14 cellular contexts compared by ENCODE assay signal in genomic region chr2:45890819-45891218, GRCh38.
DNase-seq lines count a peak whose midpoint lies in the region; ATAC-seq and TF ChIP-seq lines count a peak whose summit lies in the region.
"Had no signal": no experiment of that assay in that cellular context is flagged by ENCODE, and none has a peak within 500 bp of the region (broad histone marks: within the 10 kb centered on the region; RNA-seq: fewer than 3 reads in every experiment).

No MANE protein-coding gene starts in this region.

- no peak overlapping the region for H3K4me3 ChIP-seq in brain microvascular endothelial cell (ENCODE audit: low read depth, low read length)
- H3K4me3 ChIP-seq in breast epithelium: no peak overlapping the region
- H3K4me3 ChIP-seq: hepatocyte had no signal

- H3K27me3 ChIP-seq in brain microvascular endothelial cell (replicated peaks) (no peaks in the 10 kb centered on the region), breast epithelium (no peaks in the 10 kb centered on the region)
- H3K27me3 ChIP-seq: hepatocyte had no signal

- peaks cover 5 to 13% of the 10 kb centered on the region in 2 donors for H3K4me1 ChIP-seq in breast epithelium

- in situ Hi-C loops in brain microvascular endothelial cell (cut with HindIII; ENCODE audit: low pct_ligation_motif_present, low sequenced_read_pairs): no loop called here

- no peak overlapping the region for H3K27ac ChIP-seq in brain microvascular endothelial cell
- peak overlapping the region in 1 of 2 donors; percentile 20 for H3K27ac ChIP-seq in breast epithelium
- H3K27ac ChIP-seq: hepatocyte had no signal

- TF ChIP-seq CTCF in brain microvascular endothelial cell (IDR thresholded peaks at IDR 0.05; ENCODE audit: low read depth, low read length, missing control alignments) (no peak), breast epithelium (IDR thresholded peaks at IDR 0.05) (no peak)

- intact Hi-C loops in activated CD4-positive, alpha-beta memory T cell treated with anti-CD3 and anti-CD28 coated beads for 36 hours (cut with micrococcal nuclease): no loop called here
- intact Hi-C loops in breast epithelium (cut with DNase I; ENCODE audit: low total_unique reads): no loop called here

- no peaks in the 10 kb centered on the region for H3K36me3 Mint-ChIP-seq in activated CD4-positive, alpha-beta memory T cell treated with anti-CD3 and anti-CD28 coated beads, Interleukin-2, amount 10 ng/mL, durations not matched to agents 7 days and 5 days (ENCODE audit: low read depth)
- H3K36me3 Mint-ChIP-seq in activated CD4-positive, alpha-beta memory T cell treated with anti-CD3 and anti-CD28 coated beads for 36 hours: no peaks in the 10 kb centered on the region
- peaks cover 4% of the 10 kb centered on the region for H3K36me3 Mint-ChIP-seq in central memory CD8-positive, alpha-beta T cell (ENCODE audit: insufficient read depth)
- H3K36me3 Mint-ChIP-seq in stimulated activated naive CD8-positive, alpha-beta T cell treated with anti-CD3 and anti-CD28 coated beads, Interleukin-15, Interleukin-2, amounts not matched to agents 100 ng/mL and 50 ng/mL, for 24 hours (ENCODE audit: low read depth): no peaks in the 10 kb centered on the region
- H3K36me3 Mint-ChIP-seq: mesothelial cell of epicardium had no signal

- POLR2A ChIA-PET in activated CD4-positive, alpha-beta memory T cell treated with anti-CD3 and anti-CD28 coated beads, Interleukin-2, amount 10 ng/mL, durations not matched to agents 7 days and 5 days (lab: Charles Lee): no interaction called here
- POLR2A ChIA-PET in activated CD4-positive, alpha-beta memory T cell treated with anti-CD3 and anti-CD28 coated beads for 36 hours (lab: Charles Lee): no interaction called here

- no peaks in the 10 kb centered on the region for H3K9me3 Mint-ChIP-seq in activated CD4-positive, alpha-beta memory T cell treated with anti-CD3 and anti-CD28 coated beads, Interleukin-2, amount 10 ng/mL, durations not matched to agents 7 days and 5 days
- no peaks in the 10 kb centered on the region for H3K9me3 Mint-ChIP-seq in activated CD4-positive, alpha-beta memory T cell treated with anti-CD3 and anti-CD28 coated beads for 36 hours
- H3K9me3 Mint-ChIP-seq in central memory CD8-positive, alpha-beta T cell: no peaks in the 10 kb centered on the region
- no peaks in the 10 kb centered on the region for H3K9me3 Mint-ChIP-seq in stimulated activated naive CD8-positive, alpha-beta T cell treated with anti-CD3 and anti-CD28 coated beads, Interleukin-15, Interleukin-2, amounts not matched to agents 100 ng/mL and 50 ng/mL, for 24 hours
- H3K9me3 Mint-ChIP-seq: H9, mesothelial cell of epicardium had no signal

- CTCF ChIA-PET in activated CD4-positive, alpha-beta memory T cell treated with anti-CD3 and anti-CD28 coated beads, Interleukin-2, amount 10 ng/mL, durations not matched to agents 7 days and 5 days (lab: Charles Lee): no interaction called here
- CTCF ChIA-PET in activated CD4-positive, alpha-beta memory T cell treated with anti-CD3 and anti-CD28 coated beads for 36 hours (lab: Charles Lee): no interaction called here

- no peak overlapping the region for H3K4me3 Mint-ChIP-seq in activated CD4-positive, alpha-beta memory T cell treated with anti-CD3 and anti-CD28 coated beads, Interleukin-2, amount 10 ng/mL, durations not matched to agents 7 days and 5 days
- no peak overlapping the region for H3K4me3 Mint-ChIP-seq in activated CD4-positive, alpha-beta memory T cell treated with anti-CD3 and anti-CD28 coated beads for 36 hours
- no peak overlapping the region for H3K4me3 Mint-ChIP-seq in central memory CD8-positive, alpha-beta T cell
- H3K4me3 Mint-ChIP-seq in stimulated activated naive CD8-positive, alpha-beta T cell treated with anti-CD3 and anti-CD28 coated beads, Interleukin-15, Interleukin-2, amounts not matched to agents 100 ng/mL and 50 ng/mL, for 24 hours: peak overlapping the region; percentile 11
- H3K4me3 Mint-ChIP-seq: H9, mesothelial cell of epicardium had no signal

- peaks cover 35% of the 10 kb centered on the region for H3K4me1 Mint-ChIP-seq in activated CD4-positive, alpha-beta memory T cell treated with anti-CD3 and anti-CD28 coated beads, Interleukin-2, amount 10 ng/mL, durations not matched to agents 7 days and 5 days
- peaks cover 17% of the 10 kb centered on the region for H3K4me1 Mint-ChIP-seq in activated CD4-positive, alpha-beta memory T cell treated with anti-CD3 and anti-CD28 coated beads for 36 hours (ENCODE audit: low read depth)
- peaks cover 18% of the 10 kb centered on the region for H3K4me1 Mint-ChIP-seq in central memory CD8-positive, alpha-beta T cell
- peaks cover 44% of the 10 kb centered on the region for H3K4me1 Mint-ChIP-seq in stimulated activated naive CD8-positive, alpha-beta T cell treated with anti-CD3 and anti-CD28 coated beads, Interleukin-15, Interleukin-2, amounts not matched to agents 100 ng/mL and 50 ng/mL, for 24 hours (ENCODE audit: low read depth)

- no peak for TF ChIP-seq POLR2A in breast epithelium (IDR thresholded peaks at IDR 0.05)

- peak; percentile 37 for ATAC-seq in central memory CD8-positive, alpha-beta T cell (replicated peaks; ENCODE audit: extremely low read depth, poor library complexity, severe bottlenecking)
- ATAC-seq: PC-3 had no signal

- H3K9me3 ChIP-seq in breast epithelium: no peaks in the 10 kb centered on the region

- peak; percentile 23 for DNase-seq in activated CD4-positive, alpha-beta memory T cell treated with anti-CD3 and anti-CD28 coated beads, Interleukin-2, amount 10 ng/mL, durations not matched to agents 7 days and 5 days
- no peak for DNase-seq in activated CD4-positive, alpha-beta memory T cell treated with anti-CD3 and anti-CD28 coated beads for 36 hours
- DNase-seq in NOMO-1 (lab: John Stamatoyannopoulos, UW; ENCODE audit: unreplicated experiment in 2 of 2): peak; percentile 60 to 86
- DNase-seq in central memory CD8-positive, alpha-beta T cell (ENCODE audit: low spot score in 2 of 2): no peak
- no peak for DNase-seq in brain microvascular endothelial cell
- DNase-seq in breast epithelium (ENCODE audit: low spot score in 2 of 2): no peak
- no peak for DNase-seq in NCI-H1105 (lab: John Stamatoyannopoulos, UW)
- DNase-seq: activated effector memory CD4-positive, alpha-beta T cell treated with Interleukin-2 at 50 U/mL for 16 hours; effector CD4-positive, alpha-beta T cell; H9; PC-3 had no signal

- no peaks in the 10 kb centered on the region for H3K27me3 Mint-ChIP-seq in activated CD4-positive, alpha-beta memory T cell treated with anti-CD3 and anti-CD28 coated beads, Interleukin-2, amount 10 ng/mL, durations not matched to agents 7 days and 5 days
- no peaks in the 10 kb centered on the region for H3K27me3 Mint-ChIP-seq in activated CD4-positive, alpha-beta memory T cell treated with anti-CD3 and anti-CD28 coated beads for 36 hours
- no peaks in the 10 kb centered on the region for H3K27me3 Mint-ChIP-seq in central memory CD8-positive, alpha-beta T cell
- no peaks in the 10 kb centered on the region for H3K27me3 Mint-ChIP-seq in stimulated activated naive CD8-positive, alpha-beta T cell treated with anti-CD3 and anti-CD28 coated beads, Interleukin-15, Interleukin-2, amounts not matched to agents 100 ng/mL and 50 ng/mL, for 24 hours

- H3K36me3 ChIP-seq in brain microvascular endothelial cell (replicated peaks): no peaks in the 10 kb centered on the region
- no peaks in the 10 kb centered on the region for H3K36me3 ChIP-seq in breast epithelium

- no peak overlapping the region for H3K27ac Mint-ChIP-seq in activated CD4-positive, alpha-beta memory T cell treated with anti-CD3 and anti-CD28 coated beads, Interleukin-2, amount 10 ng/mL, durations not matched to agents 7 days and 5 days
- no peak overlapping the region for H3K27ac Mint-ChIP-seq in activated CD4-positive, alpha-beta memory T cell treated with anti-CD3 and anti-CD28 coated beads for 36 hours
- H3K27ac Mint-ChIP-seq in central memory CD8-positive, alpha-beta T cell (ENCODE audit: low read depth): peak overlapping the region; percentile 1
- H3K27ac Mint-ChIP-seq in stimulated activated naive CD8-positive, alpha-beta T cell treated with anti-CD3 and anti-CD28 coated beads, Interleukin-15, Interleukin-2, amounts not matched to agents 100 ng/mL and 50 ng/mL, for 24 hours: peak overlapping the region; percentile 64
- H3K27ac Mint-ChIP-seq: H9, mesothelial cell of epicardium had no signal

Comparison
In these comparisons a context has a peak if more than half of its experiments do, and no peak if none do; other contexts are left out.
1. DNase-seq: peak in activated CD4-positive, alpha-beta memory T cell treated with anti-CD3 and anti-CD28 coated beads, Interleukin-2, amount 10 ng/mL, durations not matched to agents 7 days and 5 days (single experiment) and NOMO-1 (2 of 2); none in activated CD4-positive, alpha-beta memory T cell treated with anti-CD3 and anti-CD28 coated beads for 36 hours (single experiment), central memory CD8-positive, alpha-beta T cell (0 of 2), brain microvascular endothelial cell (single experiment), breast epithelium (0 of 2) and NCI-H1105 (single experiment).
2. H3K27ac Mint-ChIP-seq: peak in central memory CD8-positive, alpha-beta T cell (single experiment) and stimulated activated naive CD8-positive, alpha-beta T cell treated with anti-CD3 and anti-CD28 coated beads, Interleukin-15, Interleukin-2, amounts not matched to agents 100 ng/mL and 50 ng/mL, for 24 hours (single experiment); none in activated CD4-positive, alpha-beta memory T cell treated with anti-CD3 and anti-CD28 coated beads, Interleukin-2, amount 10 ng/mL, durations not matched to agents 7 days and 5 days (single experiment) and activated CD4-positive, alpha-beta memory T cell treated with anti-CD3 and anti-CD28 coated beads for 36 hours (single experiment).